Comparison of ENCODE assay signal across 13 cellular contexts in genomic region chr2:85936421-85937068, GRCh38. TPM values are rescaled to one million over a fixed set of nuclear protein-coding genes. Genes with fewer than 3 reads are reported as not detected.
DNase-seq lines count a peak whose midpoint lies in the region; ATAC-seq and TF ChIP-seq lines count a peak whose summit lies in the region.
"Had no signal": no experiment of that assay in that cellular context is flagged by ENCODE, and none has a peak within 500 bp of the region (broad histone marks: within the 10 kb centered on the region; RNA-seq: fewer than 3 reads in every experiment).

No MANE protein-coding gene starts in this region.

- H4K8ac ChIP-seq in mesenchymal stem cell (ENCODE audit: low read length), result peak overlapping the region; percentile 41

- peak overlapping the region; percentile 86 to 89 for H3K18ac ChIP-seq in mesenchymal stem cell (ENCODE audit: low read depth in 1 of 2, low read length in 2 of 2)

- H3K27me3 ChIP-seq in mesenchymal stem cell (ENCODE audit: control insufficient read depth in 1 of 2, insufficient read depth in 1 of 2, low read length in 2 of 2), result no peaks in the 10 kb centered on the region
- no peaks in the 10 kb centered on the region for H3K27me3 ChIP-seq in uterus
- H3K27me3 ChIP-seq: Peyer's patch had no signal

- H4K91ac ChIP-seq in mesenchymal stem cell (ENCODE audit: low read length), result peak overlapping the region; percentile 91

- peak overlapping the region; percentile 79 for H2BK5ac ChIP-seq in mesenchymal stem cell (ENCODE audit: low read depth, low read length, poor library complexity, severe bottlenecking)

- H3K9me3 ChIP-seq in mesenchymal stem cell (ENCODE audit: control insufficient read depth, low read length) (peaks cover 2% of the 10 kb centered on the region), uterus (no peaks in the 10 kb centered on the region), OCI-LY7 (ENCODE audit: low read length) (no peaks in the 10 kb centered on the region)
- H3K9me3 ChIP-seq: Peyer's patch had no signal

- intact Hi-C loops in Right ventricle myocardium superior (cut with DNase I), result no loop called here
- intact Hi-C loops in cardiac septum (cut with DNase I), result no loop called here
- intact Hi-C loops in uterus (cut with DNase I; ENCODE audit: low total_unique reads), result no loop called here
- intact Hi-C loops in OCI-LY7 (cut with micrococcal nuclease; ENCODE audit: unreplicated experiment), result no loop called here

- TF ChIP-seq CTCF in uterus (IDR thresholded peaks at IDR 0.05), result no peak
- no peak for TF ChIP-seq CTCF in OCI-LY7 (conservative IDR thresholded peaks at IDR 0.05; ENCODE audit: low read length)

- H3K14ac ChIP-seq in mesenchymal stem cell (ENCODE audit: low read length in 2 of 2), result peak overlapping the region in 1 of 2 experiments; percentile 62

- H2AFZ ChIP-seq in mesenchymal stem cell (ENCODE audit: low read depth, low read length) (no peak overlapping the region), OCI-LY7 (ENCODE audit: low read length) (no peak overlapping the region)

- peak overlapping the region; percentile 66 for H3K27ac ChIP-seq in mesenchymal stem cell (ENCODE audit: low read length, poor library complexity, severe bottlenecking)
- H3K27ac ChIP-seq in uterus, result peak overlapping the region; percentile 40 to 68
- H3K27ac ChIP-seq in OCI-LY7 (ENCODE audit: low read depth, low read length, poor library complexity, severe bottlenecking), result no peak overlapping the region
- H3K27ac ChIP-seq: Peyer's patch had no signal

- peak overlapping the region; percentile 55 to 60 for H3K4ac ChIP-seq in mesenchymal stem cell (ENCODE audit: low read depth in 1 of 2, low read length in 2 of 2)

- POLR2A ChIA-PET in OCI-LY7 (lab: Charles Lee), result no interaction called here

- H3K36me3 ChIP-seq in mesenchymal stem cell (ENCODE audit: control insufficient read depth in 1 of 2, insufficient read depth in 2 of 2, low read depth in 1 of 2, low read length in 2 of 2) (no peaks in the 10 kb centered on the region), uterus (no peaks in the 10 kb centered on the region), OCI-LY7 (ENCODE audit: insufficient read depth, low read length) (no peaks in the 10 kb centered on the region)
- H3K36me3 ChIP-seq: Peyer's patch had no signal

- no peak for TF ChIP-seq POLR2A in uterus (IDR thresholded peaks at IDR 0.05)

- no peaks in the 10 kb centered on the region for H3K9me2 ChIP-seq in OCI-LY7 (ENCODE audit: insufficient read depth, low read length)

- H3K79me1 ChIP-seq in mesenchymal stem cell (replicated peaks; ENCODE audit: low read length, poor library complexity, severe bottlenecking), result no peaks in the 10 kb centered on the region

- no peak overlapping the region for H3K4me2 ChIP-seq in mesenchymal stem cell (ENCODE audit: low read length, poor library complexity, severe bottlenecking)
- H3K4me2 ChIP-seq in OCI-LY7 (ENCODE audit: low read length), result no peak overlapping the region

- CTCF ChIA-PET in OCI-LY7 (lab: Charles Lee; ENCODE audit: unreplicated experiment), result no interaction called here

- H2BK15ac ChIP-seq in mesenchymal stem cell (ENCODE audit: low read depth, poor library complexity, severe bottlenecking), result peak overlapping the region; percentile 60

- H2BK12ac ChIP-seq in mesenchymal stem cell (ENCODE audit: low read length in 2 of 2), result peak overlapping the region; percentile 76 to 81

- H2AK5ac ChIP-seq in mesenchymal stem cell (ENCODE audit: low read length, severe bottlenecking), result peak overlapping the region; percentile 97

- H3K79me2 ChIP-seq in OCI-LY7 (ENCODE audit: insufficient read depth, low read depth, low read length), result no peaks in the 10 kb centered on the region

- no peaks in the 10 kb centered on the region for H4K20me1 ChIP-seq in OCI-LY7 (ENCODE audit: insufficient read depth, low read length)

- H3K23ac ChIP-seq in mesenchymal stem cell (ENCODE audit: low read length in 2 of 2), result no peak overlapping the region

- ATAC-seq in Right ventricle myocardium superior (ENCODE audit: poor library complexity), result peak; percentile 29
- ATAC-seq: naive thymus-derived CD4-positive, alpha-beta T cell had no signal

- H2BK120ac ChIP-seq in mesenchymal stem cell (ENCODE audit: low read depth, low read length), result peak overlapping the region; percentile 67

- H3K9ac ChIP-seq in mesenchymal stem cell (ENCODE audit: low read length), result no peak overlapping the region

- H3K4me3 ChIP-seq in mesenchymal stem cell (ENCODE audit: insufficient read depth in 1 of 2, low read depth in 1 of 2, low read length in 2 of 2) (no peak overlapping the region), uterus (no peak overlapping the region), OCI-LY7 (ENCODE audit: low read depth, low read length, poor library complexity, severe bottlenecking) (no peak overlapping the region)
- H3K4me3 ChIP-seq: Peyer's patch had no signal

- BruUV-seq in OCI-LY7 (replicated peaks; lab: Mats Ljungman, UMichigan), result no TSS peak

- DNase-seq in Right ventricle myocardium superior, result no peak
- DNase-seq in cardiac septum (ENCODE audit: low spot score), result no peak
- peak; percentile 56 for DNase-seq in cerebellar cortex (ENCODE audit: low spot score)
- peak; percentile 53 for DNase-seq in mesenchymal stem cell
- no peak for DNase-seq in uterus
- no peak for DNase-seq in NCI-H526 treated with DMSO at 0.1 percent for 48 hours (lab: John Stamatoyannopoulos, UW)
- DNase-seq in 8988T, result no peak
- DNase-seq in OCI-LY7 (ENCODE audit: low spot score), result no peak
- DNase-seq: activated gamma-delta T cell treated with Interleukin-2 at 50 U/mL for 16 hours; naive thymus-derived CD4-positive, alpha-beta T cell; NCI-H345; Peyer's patch; small intestine had no signal

- H3K4me1 ChIP-seq in mesenchymal stem cell (ENCODE audit: control insufficient read depth, insufficient read depth, low read depth, low read length) (peaks cover 17% of the 10 kb centered on the region), uterus (no peaks in the 10 kb centered on the region), OCI-LY7 (ENCODE audit: insufficient read depth, low read length, poor library complexity, severe bottlenecking) (no peaks in the 10 kb centered on the region)
- H3K4me1 ChIP-seq: Peyer's patch had no signal

- whole genome bisulfite sequencing in mesenchymal stem cell, result 86% methylated on average over 22 of the region's 22 CpGs

RNA-seq across cellular contexts. Expression of gene ST3GAL5, which starts 47.8 kb away (rescaled TPM):
- 5.0 TPM for total RNA-seq in Right ventricle myocardium superior
- 3.8 TPM for total RNA-seq in cardiac septum
- 135 TPM for polyA plus RNA-seq in mesenchymal stem cell (2013, experiment 1 of 2)
- polyA plus RNA-seq in mesenchymal stem cell (2013, experiment 2 of 2), result 140 TPM
- 10 to 100 TPM; 12.3 to 52.9 (median 32.9) TPM for total RNA-seq in uterus
- total RNA-seq in OCI-LY7 (2014; rRNA removed; shearing (Covaris generic)), result 6.1 and 7.4 TPM in 2 replicates
- 8.5 and 11.3 TPM in 2 replicates for total RNA-seq in OCI-LY7 (2022)

Comparison
In these comparisons a context has a peak if more than half of its experiments do, and no peak if none do; other contexts are left out.
1. DNase-seq: peak in cerebellar cortex (single experiment) and mesenchymal stem cell (single experiment); none in Right ventricle myocardium superior (single experiment), cardiac septum (single experiment), uterus (0 of 2), NCI-H526 treated with DMSO at 0.1 percent for 48 hours (single experiment), 8988T (single experiment) and OCI-LY7 (single experiment).